Comparison of ENCODE assay signal across 8 cellular contexts in the genomic region with DNA sequence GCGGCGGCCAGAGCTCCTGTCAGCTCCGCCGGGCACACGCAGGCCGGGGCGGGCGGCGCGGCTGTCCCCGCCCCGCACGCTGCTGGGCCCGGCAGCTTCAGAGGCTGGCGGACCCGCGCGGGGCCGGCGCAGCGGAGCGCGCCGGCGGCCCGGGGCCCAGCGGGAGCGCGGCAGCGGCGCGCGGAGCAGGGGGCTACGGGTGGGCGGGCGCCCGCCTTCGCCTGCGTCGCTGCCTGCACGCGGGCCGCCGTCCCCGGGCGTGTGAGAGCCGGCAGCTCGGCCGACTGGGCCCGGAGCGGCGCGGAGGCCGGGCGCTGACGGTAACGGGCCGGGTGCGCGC. TPM values are rescaled to one million over a fixed set of nuclear protein-coding genes. Genes with fewer than 3 reads are reported as not detected.
A peak's percentile ranks its signal among the peaks of the same experiment; 100 is the strongest.
DNase-seq lines count a peak whose midpoint lies in the region; ATAC-seq and TF ChIP-seq lines count a peak whose summit lies in the region.

No MANE protein-coding gene starts in this region.

- no peak for DNase-seq in esophagus muscularis mucosa (ENCODE audit: extremely low spot score)
- no peak for DNase-seq in NCI-H146 (lab: John Stamatoyannopoulos, UW)
- DNase-seq in CD14-positive monocyte (ENCODE audit: low spot score) = no peak

- H2AFZ ChIP-seq in OCI-LY3 (ENCODE audit: low read depth, low read length) = peak overlapping the region; percentile 96

- H3K4me2 ChIP-seq in OCI-LY3 (ENCODE audit: low read length) (peak overlapping the region; percentile 81), skeletal muscle satellite cell (ENCODE audit: low read length) (peak overlapping the region; percentile 96)

- peaks cover 29 to 34% of the 10 kb centered on the region in 2 donors for H3K36me3 Mint-ChIP-seq in CD14-positive monocyte

- intact Hi-C loops in esophagus muscularis mucosa (cut with DNase I) = loop anchor here (1.0 kb wide), 1 partner anchor 30 kb away; the partner anchor contains the start of gene HDDC3
- intact Hi-C loops in CD14-positive monocyte (cut with micrococcal nuclease) = loop anchor here in 1 of 2 donors (2.0 kb wide), 1 partner anchor 32 kb away; the partner anchor contains the start of gene UNC45A

- H3K27me3 Mint-ChIP-seq in CD14-positive monocyte (ENCODE audit: low read depth in 3 of 3) = peaks cover 0 to 7% (median 7%) of the 10 kb centered on the region in 3 donors

- no CpG with 5 or more reads among the region's 60 CpGs for WGBS in esophagus muscularis mucosa

- peaks cover 28% of the 10 kb centered on the region for H3K4me1 Mint-ChIP-seq in CD14-positive monocyte

- H3K27me3 ChIP-seq in OCI-LY3 (ENCODE audit: low read depth, low read length) = no peaks in the 10 kb centered on the region
- H3K27me3 ChIP-seq in esophagus muscularis mucosa = no peaks in the 10 kb centered on the region
- H3K27me3 ChIP-seq in skeletal muscle satellite cell (ENCODE audit: control insufficient read depth, insufficient read depth, low read length) = no peaks in the 10 kb centered on the region

- ATAC-seq in GM19397 (IDR thresholded peaks at IDR 0.05; ENCODE audit: unreplicated experiment) = peak; percentile 70
- no peak for ATAC-seq in GM21529 (IDR thresholded peaks at IDR 0.05; ENCODE audit: unreplicated experiment)
- no peak for ATAC-seq in GM19395 (IDR thresholded peaks at IDR 0.05; ENCODE audit: unreplicated experiment)

- no peak for TF ChIP-seq CTCF in OCI-LY3 (IDR thresholded peaks at IDR 0.05; ENCODE audit: low read depth, low read length)
- no peak for TF ChIP-seq CTCF in esophagus muscularis mucosa (IDR thresholded peaks at IDR 0.05)
- TF ChIP-seq CTCF in CD14-positive monocyte (IDR thresholded peaks at IDR 0.05) = no peak

- H3K36me3 ChIP-seq in OCI-LY3 (replicated peaks; ENCODE audit: low read depth, low read length) = peaks cover 6% of the 10 kb centered on the region
- H3K36me3 ChIP-seq in esophagus muscularis mucosa = peaks cover 27 to 30% (median 29%) of the 10 kb centered on the region in 4 donors
- H3K36me3 ChIP-seq in skeletal muscle satellite cell (ENCODE audit: insufficient read depth, low read length) = peaks cover 22% of the 10 kb centered on the region

- no peaks in the 10 kb centered on the region for H3K79me2 ChIP-seq in OCI-LY3 (ENCODE audit: low read length)

- H3K27ac ChIP-seq in OCI-LY3 (ENCODE audit: low read length) = peak overlapping the region; percentile 36; the same call in 1 of the 2 replicates
- H3K27ac ChIP-seq in esophagus muscularis mucosa (replicated peaks in 1 of 4) = peak overlapping the region; percentile 90 to 97 (median 96)

- H3K4me3 ChIP-seq in OCI-LY3 (ENCODE audit: low read length) = peak overlapping the region; percentile 97
- peak overlapping the region; percentile 73 to 96 (median 86) for H3K4me3 ChIP-seq in esophagus muscularis mucosa
- H3K4me3 ChIP-seq in skeletal muscle satellite cell (ENCODE audit: low read length) = peak overlapping the region; percentile 87

- H3K4me1 ChIP-seq in OCI-LY3 (ENCODE audit: low read length) = peaks cover 14% of the 10 kb centered on the region
- peaks cover 20 to 47% (median 34%) of the 10 kb centered on the region in 4 donors for H3K4me1 ChIP-seq in esophagus muscularis mucosa
- H3K4me1 ChIP-seq in skeletal muscle satellite cell (ENCODE audit: control insufficient read depth, insufficient read depth, low read length) = peaks cover 14% of the 10 kb centered on the region

- H4K20me1 ChIP-seq in OCI-LY3 (ENCODE audit: insufficient read depth, low read length) = no peaks in the 10 kb centered on the region

- H3K4me3 Mint-ChIP-seq in CD14-positive monocyte = peak overlapping the region in 1 of 2 donors; percentile 83

- no peaks in the 10 kb centered on the region for H3K9me3 Mint-ChIP-seq in CD14-positive monocyte

- TF ChIP-seq POLR2A in esophagus muscularis mucosa (IDR thresholded peaks at IDR 0.05; ENCODE audit: low read depth) = no peak

- no peaks in the 10 kb centered on the region for H3K9me3 ChIP-seq in OCI-LY3 (ENCODE audit: insufficient read depth, low read length)
- H3K9me3 ChIP-seq in esophagus muscularis mucosa = no peaks in the 10 kb centered on the region
- H3K9me3 ChIP-seq in skeletal muscle satellite cell (replicated peaks; ENCODE audit: low read length) = no peaks in the 10 kb centered on the region

- peak overlapping the region in 1 of 7 donors; percentile 78 for H3K27ac Mint-ChIP-seq in CD14-positive monocyte

- TF ChIP-seq EP300 in esophagus muscularis mucosa (IDR thresholded peaks at IDR 0.05) = no peak

- peak overlapping the region; percentile 75 for H3K9ac ChIP-seq in OCI-LY3 (ENCODE audit: low read length)
- peak overlapping the region; percentile 87 for H3K9ac ChIP-seq in skeletal muscle satellite cell (ENCODE audit: low read depth, low read length)

RNA-seq across cellular contexts. Expression of gene MAN2A2, which starts 0.5 kb away (rescaled TPM):
- 10 to 100 TPM; 27.0 to 80.9 (median 31.7) TPM for total RNA-seq in esophagus muscularis mucosa
- 3.8 and 6.8 TPM in 2 replicates for total RNA-seq in skeletal muscle satellite cell (2012; rRNA removed)
- 1 to 10 TPM; 6.6 to 7.3 TPM for polyA plus RNA-seq in CD14-positive monocyte

RNA-seq across cellular contexts. Expression of gene FES, which starts 18.3 kb away (rescaled TPM):
- total RNA-seq in esophagus muscularis mucosa = 10 to 100 TPM; 26.1 to 41.9 (median 34.0) TPM
- 10.7 and 18.8 TPM in 2 replicates for total RNA-seq in skeletal muscle satellite cell (2012; rRNA removed)
- 100 to 1,000 TPM; 140 to 157 TPM for polyA plus RNA-seq in CD14-positive monocyte

RNA-seq across cellular contexts. Expression of gene HDDC3, which starts 29.7 kb away (rescaled TPM):
- 1 to 10 TPM; 5.1 to 7.9 (median 6.0) TPM for total RNA-seq in esophagus muscularis mucosa
- 14.2 and 15.2 TPM in 2 replicates for total RNA-seq in skeletal muscle satellite cell (2012; rRNA removed)
- 10 to 100 TPM; 14.8 to 19.7 TPM for polyA plus RNA-seq in CD14-positive monocyte

RNA-seq across cellular contexts. Expression of gene UNC45A, which starts 32.5 kb away (rescaled TPM):
- total RNA-seq in esophagus muscularis mucosa = 100 to 1,000 TPM in 1 of 4 donors, 10 to 100 TPM in 3; 88.6 to 113 (median 93.2) TPM
- total RNA-seq in skeletal muscle satellite cell (2012; rRNA removed) = 55.3 and 57.0 TPM in 2 replicates
- 10 to 100 TPM; 30.4 to 42.6 TPM for polyA plus RNA-seq in CD14-positive monocyte

RNA-seq across cellular contexts. Expression of gene FURIN, which starts 34.2 kb away (rescaled TPM):
- 10 to 100 TPM; 39.0 to 84.0 (median 80.3) TPM for total RNA-seq in esophagus muscularis mucosa
- total RNA-seq in skeletal muscle satellite cell (2012; rRNA removed) = 38.5 and 43.2 TPM in 2 replicates
- polyA plus RNA-seq in CD14-positive monocyte = 10 to 100 TPM in 1 of 2 donors, 1 to 10 TPM in 1; 6.5 to 14.3 TPM
